11 cellular contexts compared by ENCODE assay signal in the genomic region with DNA sequence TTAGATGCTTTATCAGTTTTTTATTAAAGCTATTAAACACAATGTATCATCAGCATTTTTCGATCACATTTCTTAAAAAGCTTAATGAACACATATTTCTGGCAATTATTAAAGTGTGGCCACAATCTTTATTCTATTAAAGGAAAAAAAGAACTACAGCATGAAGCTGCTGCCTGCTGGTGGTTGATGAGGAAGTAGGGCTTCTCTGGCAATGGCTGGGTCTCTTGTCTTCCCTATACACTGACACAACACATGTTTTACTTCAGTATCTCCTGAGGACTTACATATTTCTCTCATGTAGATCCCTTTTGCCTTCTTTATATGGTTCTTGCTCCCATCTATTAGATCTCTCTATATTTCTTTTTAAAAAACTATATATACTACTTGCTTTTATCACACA.
A peak's percentile ranks its signal among the peaks of the same experiment; 100 is the strongest.
DNase-seq lines count a peak whose midpoint lies in the region; ATAC-seq, FAIRE-seq and TF ChIP-seq lines count a peak whose summit lies in the region.
"Had no signal": no experiment of that assay in that cellular context is flagged by ENCODE, and none has a peak within 500 bp of the region (broad histone marks: within the 10 kb centered on the region; RNA-seq: fewer than 3 reads in every experiment).

No MANE protein-coding gene starts in this region.

- no peak overlapping the region for H2AFZ ChIP-seq in smooth muscle cell (ENCODE audit: low read depth)

- TF ChIP-seq CTCF in BE2C (IDR thresholded peaks at IDR 0.05; ENCODE audit: low read depth, low read length) (peak; percentile 65), smooth muscle cell (IDR thresholded peaks at IDR 0.05; ENCODE audit: borderline replicate concordance, insufficient read depth, poor library complexity, severe bottlenecking) (no peak)

- H3K79me2 ChIP-seq in smooth muscle cell (ENCODE audit: low read depth): peaks cover 4% of the 10 kb centered on the region

- peaks cover 10% of the 10 kb centered on the region for H3K4me1 Mint-ChIP-seq in T-helper 17 cell
- H3K4me1 Mint-ChIP-seq in immature natural killer cell: no peaks in the 10 kb centered on the region
- H3K4me1 Mint-ChIP-seq: naive B cell had no signal

- no peak for FAIRE-seq in HTR-8/SVneo (lab: Jason Lieb, UNC)

- H3K4me3 Mint-ChIP-seq in T-helper 17 cell (no peak overlapping the region), immature natural killer cell (no peak overlapping the region)
- H3K4me3 Mint-ChIP-seq: naive B cell had no signal

- H3K4me1 ChIP-seq in BE2C (peaks cover 20% of the 10 kb centered on the region), smooth muscle cell (ENCODE audit: low read depth) (no peaks in the 10 kb centered on the region)
- H3K4me1 ChIP-seq: esophagus squamous epithelium had no signal

- H3K4me3 ChIP-seq in BE2C (ENCODE audit: low read depth, low read length) (no peak overlapping the region), smooth muscle cell (no peak overlapping the region)
- H3K4me3 ChIP-seq: esophagus squamous epithelium had no signal

- H3K9me3 Mint-ChIP-seq in immature natural killer cell: no peaks in the 10 kb centered on the region
- H3K9me3 Mint-ChIP-seq: naive B cell had no signal

- H3K27me3 ChIP-seq in BE2C (no peaks in the 10 kb centered on the region), smooth muscle cell (ENCODE audit: low read depth) (no peaks in the 10 kb centered on the region)
- H3K27me3 ChIP-seq: esophagus squamous epithelium had no signal

- H3K9me3 ChIP-seq in BE2C (no peaks in the 10 kb centered on the region), T-helper 17 cell (ENCODE audit: control insufficient read depth, low read length, poor library complexity, severe bottlenecking) (no peaks in the 10 kb centered on the region), smooth muscle cell (replicated peaks; ENCODE audit: low read depth) (no peaks in the 10 kb centered on the region)
- H3K9me3 ChIP-seq: esophagus squamous epithelium had no signal

- H3K27me3 Mint-ChIP-seq in T-helper 17 cell (peaks cover 8% of the 10 kb centered on the region), immature natural killer cell (ENCODE audit: low read depth in 3 of 3) (peaks cover 0 to 6% (median 0%) of the 10 kb centered on the region in 3 donors)

- H3K27ac Mint-ChIP-seq in T-helper 17 cell: peak overlapping the region; percentile 74
- peak overlapping the region in 4 of 6 donors; percentile 17 to 84 (median 38) for H3K27ac Mint-ChIP-seq in immature natural killer cell
- H3K27ac Mint-ChIP-seq: naive B cell had no signal

- no peak overlapping the region for H3K4me2 ChIP-seq in smooth muscle cell

- WGBS in smooth muscle cell (ENCODE audit: low lambda C conversion rate): 92% methylated on average over 1 of the region's 1 CpG

- no peaks in the 10 kb centered on the region for H4K20me1 ChIP-seq in smooth muscle cell (ENCODE audit: low read depth)

- H3K27ac ChIP-seq in smooth muscle cell (ENCODE audit: low read depth): no peak overlapping the region
- H3K27ac ChIP-seq: esophagus squamous epithelium had no signal

- ATAC-seq in T-helper 17 cell (peak; percentile 36), HG03045 (IDR thresholded peaks at IDR 0.05; ENCODE audit: unreplicated experiment) (no peak)

- DNase-seq in BE2C (peak; percentile 38), HTR-8/SVneo (ENCODE audit: insufficient read length, low spot score) (peak; percentile 9), T-helper 17 cell (no peak), immature natural killer cell (no peak), LoVo (ENCODE audit: low spot score) (no peak), smooth muscle cell (lab: John Stamatoyannopoulos, UW; ENCODE audit: unreplicated experiment) (no peak)
- DNase-seq: activated CD4-positive, alpha-beta T cell treated with anti-CD3 and anti-CD28 coated beads, Interleukin-2, amount 50 U/mL, for 48 hours; activated naive CD4-positive, alpha-beta T cell; esophagus squamous epithelium had no signal

- H3K36me3 Mint-ChIP-seq in T-helper 17 cell (ENCODE audit: low read depth) (no peaks in the 10 kb centered on the region), immature natural killer cell (no peaks in the 10 kb centered on the region)
- H3K36me3 Mint-ChIP-seq: naive B cell had no signal

- H3K36me3 ChIP-seq in BE2C (no peaks in the 10 kb centered on the region), smooth muscle cell (ENCODE audit: low read depth) (no peaks in the 10 kb centered on the region)
- H3K36me3 ChIP-seq: esophagus squamous epithelium had no signal

- no peak overlapping the region for H3K9ac ChIP-seq in smooth muscle cell (ENCODE audit: low read depth)

- H3F3A ChIP-seq in smooth muscle cell (ENCODE audit: low read depth): no peaks in the 10 kb centered on the region

Comparison
In these comparisons a context has a peak if more than half of its experiments do, and no peak if none do; other contexts are left out.
1. DNase-seq: peak in BE2C (single experiment) and HTR-8/SVneo (single experiment); none in T-helper 17 cell (0 of 3), immature natural killer cell (0 of 3), LoVo (single experiment) and smooth muscle cell (single experiment).